ENCODE assay signal across 8 cellular contexts in genomic region chr12:25958254-25959068, GRCh38. TPM values are rescaled to one million over a fixed set of nuclear protein-coding genes. Genes with fewer than 3 reads are reported as not detected.
DNase-seq lines count a peak whose midpoint lies in the region; ATAC-seq, FAIRE-seq and TF ChIP-seq lines count a peak whose summit lies in the region.

A gene with protein sequence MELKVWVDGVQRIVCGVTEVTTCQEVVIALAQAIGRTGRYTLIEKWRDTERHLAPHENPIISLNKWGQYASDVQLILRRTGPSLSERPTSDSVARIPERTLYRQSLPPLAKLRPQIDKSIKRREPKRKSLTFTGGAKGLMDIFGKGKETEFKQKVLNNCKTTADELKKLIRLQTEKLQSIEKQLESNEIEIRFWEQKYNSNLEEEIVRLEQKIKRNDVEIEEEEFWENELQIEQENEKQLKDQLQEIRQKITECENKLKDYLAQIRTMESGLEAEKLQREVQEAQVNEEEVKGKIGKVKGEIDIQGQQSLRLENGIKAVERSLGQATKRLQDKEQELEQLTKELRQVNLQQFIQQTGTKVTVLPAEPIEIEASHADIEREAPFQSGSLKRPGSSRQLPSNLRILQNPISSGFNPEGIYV (plus strand): TSS chr12:25958682. CDS start chr12:26055344, 96,662 bp downstream.

- H3K4me2 ChIP-seq in A549 = peak within 1 kb of the TSS; percentile 96

- ATAC-seq in A549 (peak; percentile 88 to 89), HG02610 (IDR thresholded peaks at IDR 0.05; ENCODE audit: unreplicated experiment) (peak; percentile 85), mucosa of descending colon (peak; percentile 88)
- ATAC-seq in activated CD8-positive, alpha-beta T cell treated with anti-CD3 and anti-CD28 coated beads for 36 hours = peak; percentile 77

- peaks cover 11% of the 10 kb centered on the region for H3K4me1 Mint-ChIP-seq in activated CD8-positive, alpha-beta T cell treated with anti-CD3 and anti-CD28 coated beads for 36 hours (ENCODE audit: low read depth)

- H3K36me3 Mint-ChIP-seq in activated CD8-positive, alpha-beta T cell treated with anti-CD3 and anti-CD28 coated beads for 36 hours (ENCODE audit: low read depth) = no peaks in the 10 kb centered on the region

- TF ChIP-seq EP300 in A549 (IDR thresholded peaks at IDR 0.05) (no peak), transverse colon (IDR thresholded peaks at IDR 0.05; ENCODE audit: low read depth) (no peak)

- WGBS in A549 (ENCODE audit: missing lambda C conversion rate) = 1% methylated on average over 16 of the region's 140 CpGs
- WGBS in esophagus squamous epithelium, 2 donors = 0% methylated on average over 7 of the region's 140 CpGs; no CpG with 5 or more reads in 1 of the 2 donors
- 0% methylated on average over 30 of the region's 140 CpGs; no CpG with 5 or more reads in 1 of the 2 donors for WGBS in transverse colon (ENCODE audit: low coverage in 1 of 2), 2 donors

- peaks cover 52% of the 10 kb centered on the region for H3K27me3 Mint-ChIP-seq in activated CD8-positive, alpha-beta T cell treated with anti-CD3 and anti-CD28 coated beads for 36 hours

- DNase-seq in A549 (ENCODE audit: low read depth in 1 of 2, low spot score in 1 of 2) = peak; percentile 53 to 62
- peak; percentile 78 for DNase-seq in GM10248 (ENCODE audit: extremely low spot score)
- peak; percentile 3 for DNase-seq in NCI-H1092 (lab: John Stamatoyannopoulos, UW)
- DNase-seq in activated CD8-positive, alpha-beta T cell treated with anti-CD3 and anti-CD28 coated beads for 36 hours = peak; percentile 29
- DNase-seq in esophagus squamous epithelium (lab: John Stamatoyannopoulos, UW) = no peak
- DNase-seq in mucosa of descending colon = peak; percentile 53 to 76 (median 60)
- DNase-seq in transverse colon = peak; percentile 62

- H3K4me1 ChIP-seq in A549 (peaks cover 13% of the 10 kb centered on the region), esophagus squamous epithelium (peaks cover 6 to 49% (median 18%) of the 10 kb centered on the region in 3 donors), mucosa of descending colon (ENCODE audit: low read depth) (peaks cover 9% of the 10 kb centered on the region), transverse colon (peaks cover 0 to 25% (median 18%) of the 10 kb centered on the region in 4 donors)

- H3K9me3 ChIP-seq in A549 = no peaks in the 10 kb centered on the region
- no peaks in the 10 kb centered on the region for H3K9me3 ChIP-seq in esophagus squamous epithelium
- no peaks in the 10 kb centered on the region for H3K9me3 ChIP-seq in mucosa of descending colon
- H3K9me3 ChIP-seq in transverse colon = no peaks in the 10 kb centered on the region

- no peak for TF ChIP-seq RAD21 in A549 (conservative IDR thresholded peaks at IDR 0.05 in 1 of 2, IDR thresholded peaks at IDR 0.05 in 1 of 2)

- no peaks in the 10 kb centered on the region for H3K36me3 ChIP-seq in esophagus squamous epithelium
- no peaks in the 10 kb centered on the region for H3K36me3 ChIP-seq in mucosa of descending colon (ENCODE audit: low read depth)
- H3K36me3 ChIP-seq in transverse colon = no peaks in the 10 kb centered on the region

- peak; percentile 22 for TF ChIP-seq POLR2A in A549 (IDR thresholded peaks at IDR 0.05; ENCODE audit: low read length)
- TF ChIP-seq POLR2A in esophagus squamous epithelium (IDR thresholded peaks at IDR 0.05) = peak in 2 of 4 donors; percentile 44 to 51
- TF ChIP-seq POLR2A in transverse colon (IDR thresholded peaks at IDR 0.05) = no peak

- in situ Hi-C loops in transverse colon (cut with MboI; ENCODE audit: low pct_ligation_motif_present in 1 of 4, low pct_unique_long_range_greater_than_20kb in 1 of 4, low sequenced_read_pairs in 3 of 4) = no loop called here

- H3K27ac ChIP-seq in A549 (peak within 1 kb of the TSS; percentile 87 to 94), esophagus squamous epithelium (peak within 1 kb of the TSS; percentile 80 to 98 (median 89)), transverse colon (peak within 1 kb of the TSS; percentile 89 to 94 (median 92))

- CTCF ChIA-PET in A549 (lab: Yijun Ruan, JAX) = interaction anchor here (0.6 to 3.2 kb wide), 12 partner anchors 9 to 1503 kb away, joined by 3 to 10 read pairs (median 3); no protein-coding TSS in a partner anchor
- CTCF ChIA-PET in GM10248 (lab: Yijun Ruan, JAX) = no interaction called here
- CTCF ChIA-PET in activated CD8-positive, alpha-beta T cell treated with anti-CD3 and anti-CD28 coated beads for 36 hours (lab: Charles Lee) = interaction anchor here (1.6 kb wide), 1 partner anchor 59 kb away, joined by 4 read pairs; no protein-coding TSS in a partner anchor

- H3K4me3 Mint-ChIP-seq in activated CD8-positive, alpha-beta T cell treated with anti-CD3 and anti-CD28 coated beads for 36 hours = peak within 1 kb of the TSS; percentile 63

- no peak within 1 kb of the TSS for H3K27ac Mint-ChIP-seq in activated CD8-positive, alpha-beta T cell treated with anti-CD3 and anti-CD28 coated beads for 36 hours

- no peak for FAIRE-seq in A549 (lab: Jason Lieb, UNC)

- POLR2A ChIA-PET in A549 (lab: Yijun Ruan, JAX) = interaction anchor here (0.6 to 2.0 kb wide), 6 partner anchors 14 to 571 kb away, joined by 3 to 5 read pairs (median 4); no protein-coding TSS in a partner anchor
- POLR2A ChIA-PET in GM10248 (lab: Yijun Ruan, JAX) = interaction anchor here (0.6 kb wide), 1 partner anchor 15 kb away, joined by 3 read pairs; no protein-coding TSS in a partner anchor
- POLR2A ChIA-PET in activated CD8-positive, alpha-beta T cell treated with anti-CD3 and anti-CD28 coated beads for 36 hours (lab: Charles Lee) = interaction anchor here (0.6 to 0.7 kb wide), 2 partner anchors 24 to 137 kb away, joined by 3 read pairs; no protein-coding TSS in a partner anchor

- TF ChIP-seq CTCF in A549 (IDR thresholded peaks at IDR 0.05) (peak; percentile 23), GM10248 (IDR thresholded peaks at IDR 0.05; ENCODE audit: control extremely low read depth, extremely low read depth, low read depth, missing control alignments) (peak; percentile 14), esophagus squamous epithelium (IDR thresholded peaks at IDR 0.05) (no peak), mucosa of descending colon (IDR thresholded peaks at IDR 0.05) (no peak), transverse colon (IDR thresholded peaks at IDR 0.05) (no peak)
- no peak for TF ChIP-seq CTCF in activated CD8-positive, alpha-beta T cell treated with anti-CD3 and anti-CD28 coated beads for 36 hours (IDR thresholded peaks at IDR 0.05)

- H3K4me3 ChIP-seq in A549 = peak within 1 kb of the TSS; percentile 85
- peak within 1 kb of the TSS; percentile 55 to 76 (median 64) for H3K4me3 ChIP-seq in esophagus squamous epithelium
- peak within 1 kb of the TSS; percentile 34 for H3K4me3 ChIP-seq in mucosa of descending colon
- H3K4me3 ChIP-seq in transverse colon = peak within 1 kb of the TSS; percentile 58 to 86 (median 72)

- H3K27me3 ChIP-seq in esophagus squamous epithelium (peaks cover 0 to 28% (median 0%) of the 10 kb centered on the region in 4 donors), transverse colon (peaks cover 34% of the 10 kb centered on the region)

- H3K9me3 Mint-ChIP-seq in activated CD8-positive, alpha-beta T cell treated with anti-CD3 and anti-CD28 coated beads for 36 hours = no peaks in the 10 kb centered on the region

- intact Hi-C loops in activated CD8-positive, alpha-beta T cell treated with anti-CD3 and anti-CD28 coated beads for 36 hours (cut with micrococcal nuclease) = no loop called here
- intact Hi-C loops in esophagus squamous epithelium (cut with DNase I) (no loop called here), mucosa of descending colon (cut with DNase I, micrococcal nuclease) (loop anchor here in 1 of 2 donors (5.0 kb wide), 1 partner anchor 164 kb away; no protein-coding TSS in a partner anchor), transverse colon (cut with DNase I; ENCODE audit: low total_unique reads) (loop anchor here (5.0 kb wide), 2 partner anchors 69 to 711 kb away; no protein-coding TSS in a partner anchor)

TF ChIP-seq in A549, 52 proteins besides CTCF, POLR2A, EP300 and RAD21 (continues in another document):
- TF ChIP-seq MAFK (IDR thresholded peaks at IDR 0.05; ENCODE audit: partially characterized antibody) (no peak), CEBPB (IDR thresholded peaks at IDR 0.05) (no peak), ELK1 (IDR thresholded peaks at IDR 0.05; ENCODE audit: low read depth, low read length) (no peak), POLR2AphosphoS2 (conservative IDR thresholded peaks at IDR 0.05; ENCODE audit: low read length) (no peak), BHLHE40 (IDR thresholded peaks at IDR 0.05; ENCODE audit: low read depth, low read length) (no peak)
- TF ChIP-seq, protein P1, sequence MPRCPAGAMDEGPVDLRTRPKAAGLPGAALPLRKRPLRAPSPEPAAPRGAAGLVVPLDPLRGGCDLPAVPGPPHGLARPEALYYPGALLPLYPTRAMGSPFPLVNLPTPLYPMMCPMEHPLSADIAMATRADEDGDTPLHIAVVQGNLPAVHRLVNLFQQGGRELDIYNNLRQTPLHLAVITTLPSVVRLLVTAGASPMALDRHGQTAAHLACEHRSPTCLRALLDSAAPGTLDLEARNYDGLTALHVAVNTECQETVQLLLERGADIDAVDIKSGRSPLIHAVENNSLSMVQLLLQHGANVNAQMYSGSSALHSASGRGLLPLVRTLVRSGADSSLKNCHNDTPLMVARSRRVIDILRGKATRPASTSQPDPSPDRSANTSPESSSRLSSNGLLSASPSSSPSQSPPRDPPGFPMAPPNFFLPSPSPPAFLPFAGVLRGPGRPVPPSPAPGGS (IDR thresholded peaks at IDR 0.05) = 0 out of 3 replicates have a peak, but pooled peaks have one; percentile 39

RNA-seq across cellular contexts. Expression of the gene that starts here (rescaled TPM):
- polyA plus RNA-seq in A549 (2011; rRNA removed) (7.4 and 8.7 TPM in 2 replicates), A549 (2017; fragmentation: RNase III; extraction: RNeasy Plus Mini Kit Qiagen cat#74134 plus additional on column Dnase treatment) (5.1 to 5.7 TPM (median 5.3 TPM) in 3 replicates)
- 1.6 and 1.9 TPM in 2 replicates for polyA plus RNA-seq in A549 (2012; cell fraction: cytosol; rRNA removed)
- polyA plus RNA-seq in A549 (2012; cell fraction: nucleus; rRNA removed) = 0.82 and 1.5 TPM in 2 replicates
- polyA minus RNA-seq in A549 (2011; rRNA and poly(A)+ RNA removed) = 18.4 and 33.6 TPM in 2 replicates
- total RNA-seq in activated CD8-positive, alpha-beta T cell treated with anti-CD3 and anti-CD28 coated beads for 36 hours = not detected
- total RNA-seq in esophagus squamous epithelium (10 to 100 TPM in 2 of 4 donors, 1 to 10 TPM in 2; 3.6 to 15.1 (median 8.8) TPM), mucosa of descending colon (100 to 1,000 TPM in 1 of 3 donors, 1 to 10 TPM in 2; 3.2 to 109 (median 8.0) TPM), transverse colon (100 to 1,000 TPM in 1 of 4 donors, 10 to 100 TPM in 3; 13.1 to 332 (median 23.5) TPM)

Comparison
In these comparisons a context has a peak if more than half of its experiments do, and no peak if none do; other contexts are left out.
1. Peak in DNase-seq and ATAC-seq in activated CD8-positive, alpha-beta T cell treated with anti-CD3 and anti-CD28 coated beads for 36 hours; RNA of the gene not detected or under 1 TPM.
2. H3K4me3 ChIP-seq: peak in every context shown above with its lines; median percentile 85 in A549; 72 in transverse colon; 64 in esophagus squamous epithelium; 34 in mucosa of descending colon.
3. CTCF ChIP-seq: peak in A549 (single experiment) and GM10248 (single experiment); none in activated CD8-positive, alpha-beta T cell treated with anti-CD3 and anti-CD28 coated beads for 36 hours (single experiment), esophagus squamous epithelium (0 of 6), mucosa of descending colon (single experiment) and transverse colon (0 of 5).
4. Peak in every context shown above with its lines, with median percentiles within 50 percentile points of each other: ATAC-seq and H3K27ac ChIP-seq.